Comparison of ENCODE assay signal across 23 cellular contexts in the genomic region with DNA sequence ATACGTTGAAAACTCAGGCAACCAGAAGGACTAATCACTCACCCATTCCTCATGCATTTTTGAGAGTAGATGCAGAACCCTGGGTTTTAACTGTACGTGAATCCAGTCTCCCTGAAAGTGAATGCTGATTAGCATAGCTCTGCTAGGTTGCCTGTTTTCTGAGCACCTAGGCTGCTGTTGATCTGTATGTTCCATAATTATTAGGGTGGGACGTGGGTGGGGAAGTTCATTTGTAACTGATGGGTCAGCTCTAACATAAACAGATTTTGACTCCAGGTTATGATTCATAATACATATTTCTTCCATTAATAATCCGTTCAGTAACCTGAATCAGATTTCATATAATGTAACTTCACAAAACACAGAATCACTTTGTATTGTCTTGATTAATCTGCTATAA.
DNase-seq lines count a peak whose midpoint lies in the region; FAIRE-seq and TF ChIP-seq lines count a peak whose summit lies in the region.
"Had no signal": no experiment of that assay in that cellular context is flagged by ENCODE, and none has a peak within 500 bp of the region (broad histone marks: within the 10 kb centered on the region; RNA-seq: fewer than 3 reads in every experiment).

No MANE protein-coding gene starts in this region.

- H3K9me1 ChIP-seq in keratinocyte (ENCODE audit: control insufficient read depth, extremely low read depth, insufficient read depth, low read length) = no peaks in the 10 kb centered on the region

- WGBS in spleen, 5 donors = 47 to 84% (median 60%) methylated on average over 4 of the region's 4 CpGs
- WGBS in esophagus squamous epithelium, 2 donors = 46 to 49% methylated on average over 4 of the region's 4 CpGs

- DNase-seq in Daoy (ENCODE audit: low read depth) = peak; percentile 7
- DNase-seq in LHCN-M2 (ENCODE audit: low read depth) = peak; percentile 69
- peak; percentile 60 for DNase-seq in brain microvascular endothelial cell
- DNase-seq in keratinocyte (ENCODE audit: low read depth, low spot score) = no peak
- no peak for DNase-seq in spleen
- no peak for DNase-seq in esophagus squamous epithelium (lab: John Stamatoyannopoulos, UW)
- no peak for DNase-seq in RPMI8226
- no peak for DNase-seq in DMS53 (lab: John Stamatoyannopoulos, UW)
- DNase-seq: activated naive CD4-positive, alpha-beta T cell treated with anti-CD3 and anti-CD28 coated beads, Interleukin-2, amount 10 ng/mL, durations not matched to agents 7 days and 5 days; activated T-cell treated with anti-CD3 and anti-CD28 coated beads, Interleukin-2, amount 50 U/mL, for 48 hours; colonic mucosa; GDM1; HFFc6; left cardiac atrium; NCI-H1436 treated with DMSO at 0.1 percent for 48 hours; NCI-H748 treated with DMSO at 0.1 percent for 48 hours; T-helper 9 cell had no signal

- no peaks in the 10 kb centered on the region for H3K36me3 ChIP-seq in brain microvascular endothelial cell (replicated peaks)
- no peaks in the 10 kb centered on the region for H3K36me3 ChIP-seq in keratinocyte (ENCODE audit: control insufficient read depth in 2 of 2, extremely low read depth in 1 of 2, insufficient read depth in 2 of 2, low read length in 2 of 2)
- no peaks in the 10 kb centered on the region for H3K36me3 ChIP-seq in spleen
- no peaks in the 10 kb centered on the region for H3K36me3 ChIP-seq in esophagus squamous epithelium
- H3K36me3 ChIP-seq: BLaER1 treated with 17β-estradiol and CSF1 and Interleukin-3, amounts not matched to agents 10 nM and 100 nM; colonic mucosa; gastroesophageal sphincter; vagina had no signal

- no peak overlapping the region for H3K9ac ChIP-seq in keratinocyte (ENCODE audit: control insufficient read depth, extremely low read depth, insufficient read depth, low read length)
- H3K9ac ChIP-seq: BLaER1 treated with 17β-estradiol and CSF1 and Interleukin-3, amounts not matched to agents 10 nM and 100 nM had no signal

- peak overlapping the region; percentile 61 for H3K27ac ChIP-seq in brain microvascular endothelial cell
- peak overlapping the region; percentile 65 for H3K27ac ChIP-seq in keratinocyte (ENCODE audit: control insufficient read depth, insufficient read depth, low read length)
- no peak overlapping the region for H3K27ac ChIP-seq in spleen
- H3K27ac ChIP-seq in esophagus squamous epithelium = no peak overlapping the region
- H3K27ac ChIP-seq: BLaER1 treated with 17β-estradiol and CSF1 and Interleukin-3, amounts not matched to agents 10 nM and 100 nM; colonic mucosa; gastroesophageal sphincter; SK-N-MC; vagina had no signal

- no peaks in the 10 kb centered on the region for H3K79me2 ChIP-seq in keratinocyte (ENCODE audit: control insufficient read depth, insufficient read depth, low read length)

- in situ Hi-C loops in brain microvascular endothelial cell (cut with HindIII; ENCODE audit: low pct_ligation_motif_present, low sequenced_read_pairs) = no loop called here

- H3K27me3 ChIP-seq in brain microvascular endothelial cell (replicated peaks) = no peaks in the 10 kb centered on the region
- no peaks in the 10 kb centered on the region for H3K27me3 ChIP-seq in keratinocyte (ENCODE audit: control insufficient read depth, extremely low read depth, insufficient read depth, low read length)
- H3K27me3 ChIP-seq in spleen (replicated peaks in 1 of 7) = no peaks in the 10 kb centered on the region
- H3K27me3 ChIP-seq in esophagus squamous epithelium = no peaks in the 10 kb centered on the region
- H3K27me3 ChIP-seq: BLaER1 treated with 17β-estradiol and CSF1 and Interleukin-3, amounts not matched to agents 10 nM and 100 nM; colonic mucosa; gastroesophageal sphincter; vagina had no signal

- H4K20me1 ChIP-seq in keratinocyte (ENCODE audit: control insufficient read depth, extremely low read depth, insufficient read depth, low read length) = no peaks in the 10 kb centered on the region
- H4K20me1 ChIP-seq: BLaER1 treated with 17β-estradiol and CSF1 and Interleukin-3, amounts not matched to agents 10 nM and 100 nM had no signal

- no peak for TF ChIP-seq CTCF in brain microvascular endothelial cell (IDR thresholded peaks at IDR 0.05; ENCODE audit: low read depth, low read length, missing control alignments)
- TF ChIP-seq CTCF in keratinocyte (optimal IDR thresholded peaks at IDR 0.05 in 1 of 3, IDR thresholded peaks at IDR 0.05 in 1 of 3, conservative IDR thresholded peaks at IDR 0.05 in 1 of 3; ENCODE audit: extremely low read depth in 1 of 3, insufficient read depth in 2 of 3, low read length in 3 of 3) = no peak
- TF ChIP-seq CTCF in spleen (IDR thresholded peaks at IDR 0.05 in 8 of 11, conservative IDR thresholded peaks at IDR 0.05 in 3 of 11) = no peak
- TF ChIP-seq CTCF in esophagus squamous epithelium (IDR thresholded peaks at IDR 0.05) = no peak

- dilution Hi-C loops in keratinocyte (cut with MboI; ENCODE audit: extremely low pct_ligation_motif_present, low sequenced_read_pairs) = no loop called here

- peak overlapping the region; percentile 32 for H2AFZ ChIP-seq in keratinocyte (ENCODE audit: control insufficient read depth, low read length)

- TF ChIP-seq POLR2A in spleen (IDR thresholded peaks at IDR 0.05) (no peak), esophagus squamous epithelium (IDR thresholded peaks at IDR 0.05) (no peak)

- peak overlapping the region; percentile 57 for H3K4me2 ChIP-seq in keratinocyte (ENCODE audit: control insufficient read depth, extremely low read depth, insufficient read depth, low read depth, low read length)
- H3K4me2 ChIP-seq: BLaER1 treated with 17β-estradiol and CSF1 and Interleukin-3, amounts not matched to agents 10 nM and 100 nM had no signal

- H3K4me3 ChIP-seq in brain microvascular endothelial cell (ENCODE audit: low read depth, low read length) (no peak overlapping the region), keratinocyte (ENCODE audit: control insufficient read depth in 2 of 3, extremely low read depth in 1 of 3, insufficient read depth in 2 of 3, low read depth in 1 of 3, low read length in 3 of 3) (no peak overlapping the region), spleen (no peak overlapping the region), esophagus squamous epithelium (no peak overlapping the region)
- H3K4me3 ChIP-seq: BLaER1 treated with 17β-estradiol and CSF1 and Interleukin-3, amounts not matched to agents 10 nM and 100 nM; colonic mucosa; gastroesophageal sphincter; GM12878; SK-N-MC; vagina had no signal

- H3K9me3 ChIP-seq in keratinocyte (ENCODE audit: control insufficient read depth, low read depth, low read length) (no peaks in the 10 kb centered on the region), spleen (no peaks in the 10 kb centered on the region), esophagus squamous epithelium (no peaks in the 10 kb centered on the region)
- H3K9me3 ChIP-seq: BLaER1 treated with 17β-estradiol and CSF1 and Interleukin-3, amounts not matched to agents 10 nM and 100 nM; colonic mucosa; gastroesophageal sphincter; vagina had no signal

- intact Hi-C loops in spleen (cut with DNase I; ENCODE audit: low total_unique reads) (no loop called here), esophagus squamous epithelium (cut with DNase I) (no loop called here)

- peak; percentile 71 for FAIRE-seq in keratinocyte (lab: Jason Lieb, UNC)
- FAIRE-seq: endometrium, GM12878 had no signal

- peaks cover 18% of the 10 kb centered on the region for H3K4me1 ChIP-seq in keratinocyte (ENCODE audit: control insufficient read depth, extremely low read depth, insufficient read depth, low read length)
- H3K4me1 ChIP-seq in spleen = no peaks in the 10 kb centered on the region
- no peaks in the 10 kb centered on the region for H3K4me1 ChIP-seq in esophagus squamous epithelium
- H3K4me1 ChIP-seq: BLaER1 treated with 17β-estradiol and CSF1 and Interleukin-3, amounts not matched to agents 10 nM and 100 nM; colonic mucosa; gastroesophageal sphincter; vagina had no signal

Comparison
In these comparisons a context has a peak if more than half of its experiments do, and no peak if none do; other contexts are left out.
1. DNase-seq: peak in Daoy (single experiment), LHCN-M2 (single experiment) and brain microvascular endothelial cell (single experiment); none in keratinocyte (single experiment), spleen (single experiment), esophagus squamous epithelium (single experiment), RPMI8226 (single experiment) and DMS53 (single experiment).
2. H3K27ac ChIP-seq: peak in brain microvascular endothelial cell (single experiment) and keratinocyte (single experiment); none in spleen (0 of 8) and esophagus squamous epithelium (0 of 4).